In the genomic region with DNA sequence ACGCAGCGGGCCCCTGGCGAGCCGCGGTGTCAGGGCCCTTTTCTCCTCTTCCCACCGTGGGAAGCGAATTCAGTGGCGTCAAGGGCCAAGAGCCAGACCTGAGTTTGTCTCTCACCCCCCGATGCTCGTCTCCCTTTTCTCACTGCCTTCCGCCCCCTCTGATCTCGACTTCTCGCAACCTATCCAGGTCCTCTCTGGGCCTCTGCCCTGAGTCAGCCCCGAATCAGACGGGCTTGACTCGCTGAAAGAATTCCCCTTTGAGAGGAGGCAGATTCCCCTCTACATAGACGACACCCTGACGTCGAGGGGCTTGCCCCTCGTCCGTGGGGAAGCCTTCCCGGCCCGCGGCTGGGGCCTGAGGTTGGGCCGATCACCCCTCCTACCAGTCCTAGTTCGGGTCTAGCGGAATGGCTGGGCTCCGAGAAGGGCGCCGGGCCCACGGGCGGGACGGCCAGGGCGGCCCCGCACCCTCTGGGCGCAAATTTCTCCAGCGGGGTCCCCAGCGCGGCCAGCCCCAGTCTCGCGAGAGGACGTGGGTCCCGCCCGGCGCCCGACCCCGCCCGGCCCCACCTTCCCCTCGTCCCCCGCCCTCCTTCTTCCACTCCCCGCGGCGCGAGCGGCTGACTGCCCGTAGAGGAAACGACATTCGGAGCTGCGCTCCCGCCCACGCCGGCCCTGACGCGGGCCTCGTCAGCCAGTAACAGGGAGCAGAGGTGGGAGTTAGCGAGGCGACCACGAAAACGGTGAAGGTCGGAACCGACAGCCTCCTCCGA, we compare ENCODE assay signal across 1 cellular context.
TF ChIP-seq lines count a peak whose summit lies in the region.

A gene with protein sequence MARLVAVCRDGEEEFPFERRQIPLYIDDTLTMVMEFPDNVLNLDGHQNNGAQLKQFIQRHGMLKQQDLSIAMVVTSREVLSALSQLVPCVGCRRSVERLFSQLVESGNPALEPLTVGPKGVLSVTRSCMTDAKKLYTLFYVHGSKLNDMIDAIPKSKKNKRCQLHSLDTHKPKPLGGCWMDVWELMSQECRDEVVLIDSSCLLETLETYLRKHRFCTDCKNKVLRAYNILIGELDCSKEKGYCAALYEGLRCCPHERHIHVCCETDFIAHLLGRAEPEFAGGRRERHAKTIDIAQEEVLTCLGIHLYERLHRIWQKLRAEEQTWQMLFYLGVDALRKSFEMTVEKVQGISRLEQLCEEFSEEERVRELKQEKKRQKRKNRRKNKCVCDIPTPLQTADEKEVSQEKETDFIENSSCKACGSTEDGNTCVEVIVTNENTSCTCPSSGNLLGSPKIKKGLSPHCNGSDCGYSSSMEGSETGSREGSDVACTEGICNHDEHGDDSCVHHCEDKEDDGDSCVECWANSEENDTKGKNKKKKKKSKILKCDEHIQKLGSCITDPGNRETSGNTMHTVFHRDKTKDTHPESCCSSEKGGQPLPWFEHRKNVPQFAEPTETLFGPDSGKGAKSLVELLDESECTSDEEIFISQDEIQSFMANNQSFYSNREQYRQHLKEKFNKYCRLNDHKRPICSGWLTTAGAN (plus strand): TSS at position 600 of the 773 bp plus-strand sequence. CDS start 806 bp downstream, outside the sequence.

TF ChIP-seq in HepG2, 621 proteins besides CTCF, POLR2A, EP300 and RAD21 (continued from another document and continues in another):
- TF ChIP-seq, protein P1, sequence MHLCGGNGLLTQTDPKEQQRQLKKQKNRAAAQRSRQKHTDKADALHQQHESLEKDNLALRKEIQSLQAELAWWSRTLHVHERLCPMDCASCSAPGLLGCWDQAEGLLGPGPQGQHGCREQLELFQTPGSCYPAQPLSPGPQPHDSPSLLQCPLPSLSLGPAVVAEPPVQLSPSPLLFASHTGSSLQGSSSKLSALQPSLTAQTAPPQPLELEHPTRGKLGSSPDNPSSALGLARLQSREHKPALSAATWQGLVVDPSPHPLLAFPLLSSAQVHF (CRISPR knock-in tag; IDR thresholded peaks at IDR 0.05) = peak; percentile 30; the same call in 1 of the 2 replicates
- TF ChIP-seq PAX8 (CRISPR knock-in tag; IDR thresholded peaks at IDR 0.05; ENCODE audit: borderline replicate concordance) (no peak; the same call in 1 of the 2 replicates), ZNF10 (CRISPR knock-in tag; IDR thresholded peaks at IDR 0.05; ENCODE audit: borderline replicate concordance, low read depth) (no peak), ZNF782 (CRISPR knock-in tag; IDR thresholded peaks at IDR 0.05; ENCODE audit: borderline replicate concordance) (no peak), ZNF672 (CRISPR knock-in tag; IDR thresholded peaks at IDR 0.05) (no peak), TBX3 (IDR thresholded peaks at IDR 0.05; ENCODE audit: borderline replicate concordance) (no peak), ZNF615 (CRISPR knock-in tag; IDR thresholded peaks at IDR 0.05; ENCODE audit: borderline replicate concordance) (no peak; the same call in 1 of the 2 replicates), ZNF224 (CRISPR knock-in tag; IDR thresholded peaks at IDR 0.05) (0 out of 2 replicates have a peak, but pooled peaks have one; percentile 82), HOXA3 (CRISPR knock-in tag; IDR thresholded peaks at IDR 0.05) (no peak), CREB1 (IDR thresholded peaks at IDR 0.05) (peak; percentile 54), CREB1 (CRISPR knock-in tag; IDR thresholded peaks at IDR 0.05) (no peak), MIER2 (CRISPR knock-in tag; IDR thresholded peaks at IDR 0.05) (no peak), HDAC2 (CRISPR knock-in tag; IDR thresholded peaks at IDR 0.05) (no peak), ZNF781 (CRISPR knock-in tag; IDR thresholded peaks at IDR 0.05; ENCODE audit: borderline replicate concordance, not compliant biosample characterization) (no peak), ZBTB38 (CRISPR knock-in tag; IDR thresholded peaks at IDR 0.05) (no peak; the same call in 1 of the 2 replicates), ZNF7 (CRISPR knock-in tag; IDR thresholded peaks at IDR 0.05) (no peak), SMAD9 (CRISPR knock-in tag; IDR thresholded peaks at IDR 0.05) (0 out of 2 replicates have a peak, but pooled peaks have one; percentile 45), CBX1 (IDR thresholded peaks at IDR 0.05; ENCODE audit: low read depth) (peak; percentile 24), ZMYM3 (CRISPR knock-in tag; IDR thresholded peaks at IDR 0.05) (0 out of 2 replicates have a peak, but pooled peaks have one; percentile 23), RBFOX2 (IDR thresholded peaks at IDR 0.05; ENCODE audit: low read depth, low read length) (peak; percentile 84), NCOA1 (CRISPR knock-in tag; IDR thresholded peaks at IDR 0.05) (no peak), POGZ (CRISPR knock-in tag; IDR thresholded peaks at IDR 0.05) (peak; percentile 28; the same call in 1 of the 2 replicates), XRCC5 (optimal IDR thresholded peaks at IDR 0.05; ENCODE audit: low read length) (no peak), KDM6A (CRISPR knock-in tag; IDR thresholded peaks at IDR 0.05; ENCODE audit: low read depth) (no peak), ZNF263 (CRISPR knock-in tag; IDR thresholded peaks at IDR 0.05) (peak; percentile 20; the same call in 1 of the 2 replicates), PRMT3 (CRISPR knock-in tag; IDR thresholded peaks at IDR 0.05; ENCODE audit: borderline replicate concordance, low read depth) (no peak), ZBTB21 (CRISPR knock-in tag; IDR thresholded peaks at IDR 0.05) (no peak), ZNF446 (CRISPR knock-in tag; IDR thresholded peaks at IDR 0.05) (no peak; the same call in 1 of the 2 replicates), AGO1 (IDR thresholded peaks at IDR 0.05; ENCODE audit: low read depth, low read length, poor library complexity, severe bottlenecking) (peak; percentile 43), CEBPB (IDR thresholded peaks at IDR 0.05; ENCODE audit: borderline replicate concordance, low read depth, low read length) (no peak), CENPT (CRISPR knock-in tag; IDR thresholded peaks at IDR 0.05; ENCODE audit: low read depth) (peak; percentile 74; the same call in 1 of the 2 replicates), CHD2 (IDR thresholded peaks at IDR 0.05; ENCODE audit: low read depth, low read length) (peak; percentile 95), AHR (CRISPR knock-in tag; IDR thresholded peaks at IDR 0.05) (no peak), ZNF629 (CRISPR knock-in tag; conservative IDR thresholded peaks at IDR 0.05) (no peak), HCFC1 (IDR thresholded peaks at IDR 0.05; ENCODE audit: low read depth, low read length) (no peak)
- TF ChIP-seq, protein P2, sequence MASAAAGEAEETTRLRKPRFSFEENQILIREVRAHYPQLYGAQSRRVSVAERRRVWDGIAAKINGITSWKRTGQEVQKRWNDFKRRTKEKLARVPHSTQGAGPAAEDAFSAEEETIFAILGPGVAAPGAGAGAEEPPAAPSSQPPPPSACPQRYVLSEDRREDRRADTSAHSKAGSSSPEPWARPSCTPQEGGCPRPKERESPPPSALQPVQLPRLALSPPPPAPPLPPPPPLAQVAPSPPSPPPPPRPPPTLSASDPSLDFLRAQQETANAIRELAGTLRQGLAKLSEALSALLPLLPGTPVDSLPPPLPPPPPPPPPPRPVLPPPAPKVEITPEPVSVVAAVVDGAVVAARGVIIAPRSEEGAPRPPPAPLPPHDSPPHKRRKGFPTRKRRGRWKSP (CRISPR knock-in tag; IDR thresholded peaks at IDR 0.05) = peak; percentile 79
- TF ChIP-seq, protein P3, sequence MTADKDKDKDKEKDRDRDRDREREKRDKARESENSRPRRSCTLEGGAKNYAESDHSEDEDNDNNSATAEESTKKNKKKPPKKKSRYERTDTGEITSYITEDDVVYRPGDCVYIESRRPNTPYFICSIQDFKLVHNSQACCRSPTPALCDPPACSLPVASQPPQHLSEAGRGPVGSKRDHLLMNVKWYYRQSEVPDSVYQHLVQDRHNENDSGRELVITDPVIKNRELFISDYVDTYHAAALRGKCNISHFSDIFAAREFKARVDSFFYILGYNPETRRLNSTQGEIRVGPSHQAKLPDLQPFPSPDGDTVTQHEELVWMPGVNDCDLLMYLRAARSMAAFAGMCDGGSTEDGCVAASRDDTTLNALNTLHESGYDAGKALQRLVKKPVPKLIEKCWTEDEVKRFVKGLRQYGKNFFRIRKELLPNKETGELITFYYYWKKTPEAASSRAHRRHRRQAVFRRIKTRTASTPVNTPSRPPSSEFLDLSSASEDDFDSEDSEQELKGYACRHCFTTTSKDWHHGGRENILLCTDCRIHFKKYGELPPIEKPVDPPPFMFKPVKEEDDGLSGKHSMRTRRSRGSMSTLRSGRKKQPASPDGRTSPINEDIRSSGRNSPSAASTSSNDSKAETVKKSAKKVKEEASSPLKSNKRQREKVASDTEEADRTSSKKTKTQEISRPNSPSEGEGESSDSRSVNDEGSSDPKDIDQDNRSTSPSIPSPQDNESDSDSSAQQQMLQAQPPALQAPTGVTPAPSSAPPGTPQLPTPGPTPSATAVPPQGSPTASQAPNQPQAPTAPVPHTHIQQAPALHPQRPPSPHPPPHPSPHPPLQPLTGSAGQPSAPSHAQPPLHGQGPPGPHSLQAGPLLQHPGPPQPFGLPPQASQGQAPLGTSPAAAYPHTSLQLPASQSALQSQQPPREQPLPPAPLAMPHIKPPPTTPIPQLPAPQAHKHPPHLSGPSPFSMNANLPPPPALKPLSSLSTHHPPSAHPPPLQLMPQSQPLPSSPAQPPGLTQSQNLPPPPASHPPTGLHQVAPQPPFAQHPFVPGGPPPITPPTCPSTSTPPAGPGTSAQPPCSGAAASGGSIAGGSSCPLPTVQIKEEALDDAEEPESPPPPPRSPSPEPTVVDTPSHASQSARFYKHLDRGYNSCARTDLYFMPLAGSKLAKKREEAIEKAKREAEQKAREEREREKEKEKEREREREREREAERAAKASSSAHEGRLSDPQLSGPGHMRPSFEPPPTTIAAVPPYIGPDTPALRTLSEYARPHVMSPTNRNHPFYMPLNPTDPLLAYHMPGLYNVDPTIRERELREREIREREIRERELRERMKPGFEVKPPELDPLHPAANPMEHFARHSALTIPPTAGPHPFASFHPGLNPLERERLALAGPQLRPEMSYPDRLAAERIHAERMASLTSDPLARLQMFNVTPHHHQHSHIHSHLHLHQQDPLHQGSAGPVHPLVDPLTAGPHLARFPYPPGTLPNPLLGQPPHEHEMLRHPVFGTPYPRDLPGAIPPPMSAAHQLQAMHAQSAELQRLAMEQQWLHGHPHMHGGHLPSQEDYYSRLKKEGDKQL (CRISPR knock-in tag; IDR thresholded peaks at IDR 0.05; ENCODE audit: low read depth) = no peak
- TF ChIP-seq, protein P4, sequence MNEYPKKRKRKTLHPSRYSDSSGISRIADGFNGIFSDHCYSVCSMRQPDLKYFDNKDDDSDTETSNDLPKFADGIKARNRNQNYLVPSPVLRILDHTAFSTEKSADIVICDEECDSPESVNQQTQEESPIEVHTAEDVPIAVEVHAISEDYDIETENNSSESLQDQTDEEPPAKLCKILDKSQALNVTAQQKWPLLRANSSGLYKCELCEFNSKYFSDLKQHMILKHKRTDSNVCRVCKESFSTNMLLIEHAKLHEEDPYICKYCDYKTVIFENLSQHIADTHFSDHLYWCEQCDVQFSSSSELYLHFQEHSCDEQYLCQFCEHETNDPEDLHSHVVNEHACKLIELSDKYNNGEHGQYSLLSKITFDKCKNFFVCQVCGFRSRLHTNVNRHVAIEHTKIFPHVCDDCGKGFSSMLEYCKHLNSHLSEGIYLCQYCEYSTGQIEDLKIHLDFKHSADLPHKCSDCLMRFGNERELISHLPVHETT (CRISPR knock-in tag; conservative IDR thresholded peaks at IDR 0.05) = peak; percentile 41; the same call in 1 of the 2 replicates
- TF ChIP-seq, protein P5, sequence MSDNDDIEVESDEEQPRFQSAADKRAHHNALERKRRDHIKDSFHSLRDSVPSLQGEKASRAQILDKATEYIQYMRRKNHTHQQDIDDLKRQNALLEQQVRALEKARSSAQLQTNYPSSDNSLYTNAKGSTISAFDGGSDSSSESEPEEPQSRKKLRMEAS (IDR thresholded peaks at IDR 0.05) = peak; percentile 16; the same call in 1 of the 2 replicates
- TF ChIP-seq, protein P6, sequence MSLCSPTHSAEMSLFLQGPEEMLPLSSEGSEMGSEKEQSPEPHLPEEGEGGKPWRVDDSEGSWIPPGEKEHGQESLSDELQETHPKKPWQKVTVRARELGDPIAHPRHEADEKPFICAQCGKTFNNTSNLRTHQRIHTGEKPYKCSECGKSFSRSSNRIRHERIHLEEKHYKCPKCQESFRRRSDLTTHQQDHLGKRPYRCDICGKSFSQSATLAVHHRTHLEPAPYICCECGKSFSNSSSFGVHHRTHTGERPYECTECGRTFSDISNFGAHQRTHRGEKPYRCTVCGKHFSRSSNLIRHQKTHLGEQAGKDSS (CRISPR knock-in tag; IDR thresholded peaks at IDR 0.05; ENCODE audit: borderline replicate concordance, low read depth) = no peak
- TF ChIP-seq, protein P7, sequence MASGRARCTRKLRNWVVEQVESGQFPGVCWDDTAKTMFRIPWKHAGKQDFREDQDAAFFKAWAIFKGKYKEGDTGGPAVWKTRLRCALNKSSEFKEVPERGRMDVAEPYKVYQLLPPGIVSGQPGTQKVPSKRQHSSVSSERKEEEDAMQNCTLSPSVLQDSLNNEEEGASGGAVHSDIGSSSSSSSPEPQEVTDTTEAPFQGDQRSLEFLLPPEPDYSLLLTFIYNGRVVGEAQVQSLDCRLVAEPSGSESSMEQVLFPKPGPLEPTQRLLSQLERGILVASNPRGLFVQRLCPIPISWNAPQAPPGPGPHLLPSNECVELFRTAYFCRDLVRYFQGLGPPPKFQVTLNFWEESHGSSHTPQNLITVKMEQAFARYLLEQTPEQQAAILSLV (CRISPR knock-in tag; IDR thresholded peaks at IDR 0.05; ENCODE audit: borderline replicate concordance) = peak; percentile 22; the same call in 1 of the 2 replicates
- TF ChIP-seq, protein P8, sequence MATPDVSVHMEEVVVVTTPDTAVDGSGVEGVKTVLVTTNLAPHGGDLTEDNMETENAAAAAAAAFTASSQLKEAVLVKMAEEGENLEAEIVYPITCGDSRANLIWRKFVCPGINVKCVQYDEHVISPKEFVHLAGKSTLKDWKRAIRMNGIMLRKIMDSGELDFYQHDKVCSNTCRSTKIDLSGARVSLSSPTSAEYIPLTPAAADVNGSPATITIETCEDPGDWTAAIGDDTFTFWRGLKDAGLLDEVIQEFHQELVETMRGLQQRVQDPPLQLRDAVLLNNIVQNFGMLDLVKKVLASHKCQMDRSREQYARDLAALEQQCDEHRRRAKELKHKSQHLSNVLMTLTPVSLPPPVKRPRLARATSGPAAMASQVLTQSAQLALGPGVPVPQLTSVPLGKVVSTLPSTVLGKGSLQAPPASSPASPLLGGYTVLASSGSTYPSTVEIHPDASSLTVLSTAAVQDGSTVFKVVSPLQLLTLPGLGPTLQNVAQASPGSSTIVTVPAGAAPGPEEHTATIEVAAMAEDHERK (CRISPR knock-in tag; IDR thresholded peaks at IDR 0.05; ENCODE audit: low read depth) = no peak
